Comparison of ENCODE assay signal across 3 cellular contexts in the genomic region with DNA sequence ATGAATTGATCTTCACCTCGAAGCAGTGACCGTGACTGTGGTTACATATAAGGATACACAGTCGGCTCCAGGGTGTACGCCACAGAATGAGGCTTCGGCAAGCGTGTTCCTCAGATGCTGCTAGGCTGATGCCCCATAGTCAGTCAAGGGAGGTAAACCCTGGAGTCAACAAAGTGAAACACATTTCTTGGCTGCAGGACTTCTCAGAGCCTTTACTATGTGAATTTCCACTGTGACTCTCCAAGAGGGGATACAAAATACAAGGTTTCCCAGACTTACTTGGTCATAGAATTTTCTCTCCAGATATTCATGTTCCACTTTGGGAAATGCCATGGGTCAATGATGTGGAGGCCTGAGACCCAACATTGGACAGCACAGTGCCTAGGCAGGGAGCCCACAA.
TF ChIP-seq lines count a peak whose summit lies in the region.

No MANE protein-coding gene starts in this region.

TF ChIP-seq in HEK293, 187 proteins besides CTCF, POLR2A, EP300 and RAD21:
- TF ChIP-seq, protein P1, sequence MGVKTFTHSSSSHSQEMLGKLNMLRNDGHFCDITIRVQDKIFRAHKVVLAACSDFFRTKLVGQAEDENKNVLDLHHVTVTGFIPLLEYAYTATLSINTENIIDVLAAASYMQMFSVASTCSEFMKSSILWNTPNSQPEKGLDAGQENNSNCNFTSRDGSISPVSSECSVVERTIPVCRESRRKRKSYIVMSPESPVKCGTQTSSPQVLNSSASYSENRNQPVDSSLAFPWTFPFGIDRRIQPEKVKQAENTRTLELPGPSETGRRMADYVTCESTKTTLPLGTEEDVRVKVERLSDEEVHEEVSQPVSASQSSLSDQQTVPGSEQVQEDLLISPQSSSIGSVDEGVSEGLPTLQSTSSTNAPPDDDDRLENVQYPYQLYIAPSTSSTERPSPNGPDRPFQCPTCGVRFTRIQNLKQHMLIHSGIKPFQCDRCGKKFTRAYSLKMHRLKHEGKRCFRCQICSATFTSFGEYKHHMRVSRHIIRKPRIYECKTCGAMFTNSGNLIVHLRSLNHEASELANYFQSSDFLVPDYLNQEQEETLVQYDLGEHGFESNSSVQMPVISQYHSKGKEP (tag by site-specific recombination; IDR thresholded peaks at IDR 0.05) = no peak
- TF ChIP-seq, protein P2, sequence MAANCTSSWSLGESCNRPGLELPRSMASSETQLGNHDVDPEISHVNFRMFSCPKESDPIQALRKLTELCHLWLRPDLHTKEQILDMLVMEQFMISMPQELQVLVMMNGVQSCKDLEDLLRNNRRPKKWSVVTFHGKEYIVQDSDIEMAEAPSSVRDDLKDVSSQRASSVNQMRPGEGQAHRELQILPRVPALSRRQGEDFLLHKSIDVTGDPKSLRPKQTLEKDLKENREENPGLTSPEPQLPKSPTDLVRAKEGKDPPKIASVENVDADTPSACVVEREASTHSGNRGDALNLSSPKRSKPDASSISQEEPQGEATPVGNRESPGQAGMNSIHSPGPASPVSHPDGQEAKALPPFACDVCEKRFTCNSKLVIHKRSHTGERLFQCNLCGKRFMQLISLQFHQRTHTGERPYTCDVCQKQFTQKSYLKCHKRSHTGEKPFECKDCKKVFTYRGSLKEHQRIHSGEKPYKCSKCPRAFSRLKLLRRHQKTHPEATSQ (tag by site-specific recombination; IDR thresholded peaks at IDR 0.05) = no peak
- no peak for TF ChIP-seq SCRT2 (tag by site-specific recombination; IDR thresholded peaks at IDR 0.05)
- no peak for TF ChIP-seq KLF16 (tag by site-specific recombination; IDR thresholded peaks at IDR 0.05)
- no peak for TF ChIP-seq ZBTB21 (tag by site-specific recombination; IDR thresholded peaks at IDR 0.05)
- peak; percentile 92 for TF ChIP-seq ZNF239 (tag by site-specific recombination; IDR thresholded peaks at IDR 0.05)
- TF ChIP-seq, protein P3, sequence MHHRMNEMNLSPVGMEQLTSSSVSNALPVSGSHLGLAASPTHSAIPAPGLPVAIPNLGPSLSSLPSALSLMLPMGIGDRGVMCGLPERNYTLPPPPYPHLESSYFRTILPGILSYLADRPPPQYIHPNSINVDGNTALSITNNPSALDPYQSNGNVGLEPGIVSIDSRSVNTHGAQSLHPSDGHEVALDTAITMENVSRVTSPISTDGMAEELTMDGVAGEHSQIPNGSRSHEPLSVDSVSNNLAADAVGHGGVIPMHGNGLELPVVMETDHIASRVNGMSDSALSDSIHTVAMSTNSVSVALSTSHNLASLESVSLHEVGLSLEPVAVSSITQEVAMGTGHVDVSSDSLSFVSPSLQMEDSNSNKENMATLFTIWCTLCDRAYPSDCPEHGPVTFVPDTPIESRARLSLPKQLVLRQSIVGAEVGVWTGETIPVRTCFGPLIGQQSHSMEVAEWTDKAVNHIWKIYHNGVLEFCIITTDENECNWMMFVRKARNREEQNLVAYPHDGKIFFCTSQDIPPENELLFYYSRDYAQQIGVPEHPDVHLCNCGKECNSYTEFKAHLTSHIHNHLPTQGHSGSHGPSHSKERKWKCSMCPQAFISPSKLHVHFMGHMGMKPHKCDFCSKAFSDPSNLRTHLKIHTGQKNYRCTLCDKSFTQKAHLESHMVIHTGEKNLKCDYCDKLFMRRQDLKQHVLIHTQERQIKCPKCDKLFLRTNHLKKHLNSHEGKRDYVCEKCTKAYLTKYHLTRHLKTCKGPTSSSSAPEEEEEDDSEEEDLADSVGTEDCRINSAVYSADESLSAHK (tag by site-specific recombination; IDR thresholded peaks at IDR 0.05) = no peak
- TF ChIP-seq ZNF19 (tag by site-specific recombination; IDR thresholded peaks at IDR 0.05; ENCODE audit: low read depth) = no peak
TF ChIP-seq in HEK293: peak in this region for 1.

TF ChIP-seq in K562, 482 proteins besides CTCF, POLR2A, EP300 and RAD21:
- TF ChIP-seq SLC30A9 (CRISPR knock-in tag; IDR thresholded peaks at IDR 0.05) (no peak), RBM25 (IDR thresholded peaks at IDR 0.05; ENCODE audit: low read depth, low read length, severe bottlenecking) (peak; percentile 42), ZNF239 (CRISPR knock-in tag; IDR thresholded peaks at IDR 0.05) (peak; percentile 90)

TF ChIP-seq in H1, 55 proteins besides CTCF, POLR2A, EP300 and RAD21:
- no peak for TF ChIP-seq RNF2 (IDR thresholded peaks at IDR 0.05; ENCODE audit: borderline replicate concordance, low read depth, low read length, missing control alignments, poor library complexity, severe bottlenecking)
- TF ChIP-seq ZNF274 (IDR thresholded peaks at IDR 0.05; ENCODE audit: borderline replicate concordance, extremely low read depth, low read length) = no peak
- TF ChIP-seq RFX5 (IDR thresholded peaks at IDR 0.05; ENCODE audit: borderline replicate concordance, low read depth, low read length) = no peak
- no peak for TF ChIP-seq GABPA (IDR thresholded peaks at IDR 0.05; ENCODE audit: borderline replicate concordance, insufficient read depth, low read length)
- no peak for TF ChIP-seq TAF1 (IDR thresholded peaks at IDR 0.05; ENCODE audit: low read depth, low read length)
- no peak for TF ChIP-seq TAF7 (optimal IDR thresholded peaks at IDR 0.05; ENCODE audit: borderline replicate concordance, low read depth, low read length)
- TF ChIP-seq SAP30 (IDR thresholded peaks at IDR 0.05; ENCODE audit: insufficient read depth, insufficient replicate concordance, low read length) = no peak
- TF ChIP-seq RXRA (IDR thresholded peaks at IDR 0.05; ENCODE audit: insufficient read depth, low read depth, low read length) = no peak
- TF ChIP-seq ASH2L (IDR thresholded peaks at IDR 0.05; ENCODE audit: low read length) = no peak
- no peak for TF ChIP-seq HDAC2 (IDR thresholded peaks at IDR 0.05; ENCODE audit: borderline replicate concordance in 1 of 2, low read depth in 2 of 2, low read length in 2 of 2)
- no peak for TF ChIP-seq SP4 (IDR thresholded peaks at IDR 0.05; ENCODE audit: low read length)
